In genomic region chr2:232147440-232148077, GRCh38 we compare ENCODE assay signal across 28 cellular contexts.
"Had no signal": no experiment of that assay in that cellular context is flagged by ENCODE, and none has a peak within 500 bp of the region (broad histone marks: within the 10 kb centered on the region; RNA-seq: fewer than 3 reads in every experiment).

No MANE protein-coding gene starts in this region.

- DNase-seq: activated CD4-positive, alpha-beta T cell treated with anti-CD3 and anti-CD28 coated beads for 48 hours; activated CD4-positive, alpha-beta T cell treated with anti-CD3 and anti-CD28 coated beads, Interleukin-2, amount 50 U/mL, for 4 hours; activated CD4-positive, CD25-positive, alpha-beta regulatory T cell treated with anti-CD3 and anti-CD28 coated beads, Interleukin-2, amount 50 U/mL, for 72 hours; activated CD8-positive, alpha-beta memory T cell treated with anti-CD3 and anti-CD28 coated beads, Interleukin-2, amount 50 U/mL, for 48 hours; activated CD8-positive, alpha-beta T cell treated with anti-CD3 and anti-CD28 coated beads, Interleukin-2, amount 10 ng/mL, durations not matched to agents 7 days and 5 days; activated naive CD4-positive, alpha-beta T cell treated with anti-CD3 and anti-CD28 coated beads, Interleukin-2, amount 50 U/mL, for 16 hours; activated naive CD8-positive, alpha-beta T cell treated with anti-CD3 and anti-CD28 coated beads, Interleukin-2, amount 10 ng/mL, durations not matched to agents 7 days and 5 days; activated T-cell treated with anti-CD3 and anti-CD28 coated beads, Interleukin-2, amount 50 U/mL, for 1 hour; adrenal gland; body of pancreas; central memory CD4-positive, alpha-beta T cell; KG1; NCI-H1092; NCI-H1417 treated with DMSO at 0.1 percent for 48 hours; NCI-H1694 treated with DMSO at 0.1 percent for 48 hours; NCI-H2029 treated with DMSO at 0.1 percent for 48 hours; NCI-H345; NCI-H510A treated with DMSO at 0.1 percent for 48 hours; NCI-H69; NK-92 treated with Interleukin-12 subunit alpha and Interleukin-12 subunit beta, amount 100 ng/mL, for 24 hours; OCI-M1; Right ventricle myocardium superior; SJCRH30; T-helper 17 cell; T-helper 9 cell had no signal

- H3K4me1 Mint-ChIP-seq: activated naive CD8-positive, alpha-beta T cell treated with anti-CD3 and anti-CD28 coated beads, Interleukin-2, amount 10 ng/mL, durations not matched to agents 7 days and 5 days; WTC11 had no signal

- H3K4me3 Mint-ChIP-seq: activated CD8-positive, alpha-beta T cell treated with anti-CD3 and anti-CD28 coated beads, Interleukin-2, amount 10 ng/mL, durations not matched to agents 7 days and 5 days; activated naive CD8-positive, alpha-beta T cell treated with anti-CD3 and anti-CD28 coated beads, Interleukin-2, amount 10 ng/mL, durations not matched to agents 7 days and 5 days; T-helper 17 cell; WTC11 had no signal

- H3K27ac Mint-ChIP-seq: activated CD8-positive, alpha-beta T cell treated with anti-CD3 and anti-CD28 coated beads, Interleukin-2, amount 10 ng/mL, durations not matched to agents 7 days and 5 days; activated naive CD8-positive, alpha-beta T cell treated with anti-CD3 and anti-CD28 coated beads, Interleukin-2, amount 10 ng/mL, durations not matched to agents 7 days and 5 days; T-helper 17 cell; WTC11 had no signal

- H3K36me3 Mint-ChIP-seq: WTC11 had no signal

- FAIRE-seq: bronchial epithelial cell had no signal

- H3K27me3 Mint-ChIP-seq: activated naive CD8-positive, alpha-beta T cell treated with anti-CD3 and anti-CD28 coated beads, Interleukin-2, amount 10 ng/mL, durations not matched to agents 7 days and 5 days; T-helper 17 cell had no signal

- H3K9me3 Mint-ChIP-seq: activated naive CD8-positive, alpha-beta T cell treated with anti-CD3 and anti-CD28 coated beads, Interleukin-2, amount 10 ng/mL, durations not matched to agents 7 days and 5 days; WTC11 had no signal

- ATAC-seq: activated CD8-positive, alpha-beta T cell treated with anti-CD3 and anti-CD28 coated beads, Interleukin-2, amount 10 ng/mL, durations not matched to agents 7 days and 5 days; body of pancreas; Panc1; T-helper 17 cell; WTC11 had no signal
